23 cellular contexts compared by ENCODE assay signal in genomic region chr1:246311461-246311860, GRCh38.
DNase-seq lines count a peak whose midpoint lies in the region; ATAC-seq, FAIRE-seq and TF ChIP-seq lines count a peak whose summit lies in the region.
"Had no signal": no experiment of that assay in that cellular context is flagged by ENCODE, and none has a peak within 500 bp of the region (broad histone marks: within the 10 kb centered on the region; RNA-seq: fewer than 3 reads in every experiment).

No MANE protein-coding gene starts in this region.

- no peak overlapping the region for H2BK15ac ChIP-seq in mesendoderm (replicated peaks; ENCODE audit: low read depth)

- H3K27ac Mint-ChIP-seq in WTC11 = peak overlapping the region; percentile 30; the same call in 1 of the 2 replicates
- H3K27ac Mint-ChIP-seq: CD14-positive monocyte; CD4-positive, alpha-beta memory T cell; CD4-positive, CD25-positive, alpha-beta regulatory T cell; CD8-positive, alpha-beta memory T cell had no signal

- H3K9me3 ChIP-seq in K562 (replicated peaks; ENCODE audit: control insufficient read depth, insufficient read depth, low read depth, low read length) = no peaks in the 10 kb centered on the region
- H3K9me3 ChIP-seq: BE2C, BLaER1 had no signal

- H3K4me3 ChIP-seq in K562 = no peak overlapping the region
- H3K4me3 ChIP-seq in mesendoderm (ENCODE audit: low read length) = no peak overlapping the region
- H3K4me3 ChIP-seq: BLaER1 had no signal

- TF ChIP-seq RAD21 in K562 (CRISPR knock-in tag; conservative IDR thresholded peaks at IDR 0.05 in 1 of 2, IDR thresholded peaks at IDR 0.05 in 1 of 2) = no peak

- no peaks in the 10 kb centered on the region for H4K20me1 ChIP-seq in K562 (replicated peaks; ENCODE audit: control insufficient read depth, insufficient read depth, low read length)
- H4K20me1 ChIP-seq: BLaER1 had no signal

- no peak overlapping the region for H3K56ac ChIP-seq in mesendoderm (ENCODE audit: low read length)

- no peaks in the 10 kb centered on the region for H3K79me1 ChIP-seq in mesendoderm (ENCODE audit: low read length)

- no TSS peak for BruUV-seq in K562 (replicated peaks; lab: Mats Ljungman, UMichigan)

- H4K8ac ChIP-seq in mesendoderm (ENCODE audit: low read depth, low read length) = no peak overlapping the region

- CTCF ChIA-PET in WTC11 (lab: Charles Lee) (no interaction called here), K562 (lab: Yijun Ruan, JAX; ENCODE audit: low intra/inter-chr PET ratio) (no interaction called here)

- H3K18ac ChIP-seq in mesendoderm (ENCODE audit: low read length) = no peak overlapping the region

- TF ChIP-seq CTCF in WTC11 (IDR thresholded peaks at IDR 0.05) = no peak
- TF ChIP-seq CTCF in K562 (IDR thresholded peaks at IDR 0.05 in 2 of 3, conservative IDR thresholded peaks at IDR 0.05 in 1 of 3; ENCODE audit: insufficient read depth in 2 of 3, low read depth in 1 of 3, low read length in 3 of 3) = no peak

- no peaks in the 10 kb centered on the region for H3K79me2 ChIP-seq in K562 (ENCODE audit: control insufficient read depth, insufficient read depth, low read length)
- H3K79me2 ChIP-seq in mesendoderm (ENCODE audit: control insufficient read depth, insufficient read depth, low read length) = no peaks in the 10 kb centered on the region

- peaks cover 3 to 21% of the 10 kb centered on the region in 2 experiments for H3K4me1 ChIP-seq in K562 (replicated peaks in 1 of 2; ENCODE audit: control insufficient read depth in 2 of 2, insufficient read depth in 2 of 2, low read length in 2 of 2)
- H3K4me1 ChIP-seq in mesendoderm (ENCODE audit: control insufficient read depth, low read depth, low read length) = no peaks in the 10 kb centered on the region
- H3K4me1 ChIP-seq: BLaER1 had no signal

- no peak overlapping the region for H3K27ac ChIP-seq in K562 (ENCODE audit: extremely low read depth, low read depth, low read length)
- no peak overlapping the region for H3K27ac ChIP-seq in mesendoderm (ENCODE audit: low read depth, low read length)
- H3K27ac ChIP-seq: BLaER1 had no signal

- WGBS in K562 (ENCODE audit: insufficient coverage, low coverage, missing lambda C conversion rate) = 91% methylated on average over 12 of the region's 13 CpGs
- no CpG with 5 or more reads among the region's 13 CpGs for WGBS in mesendoderm (ENCODE audit: extremely low coverage, insufficient coverage, low lambda C conversion rate)

- H3K9me3 Mint-ChIP-seq in WTC11 = no peaks in the 10 kb centered on the region
- H3K9me3 Mint-ChIP-seq: CD4-positive, alpha-beta memory T cell; CD8-positive, alpha-beta memory T cell had no signal

- no peak overlapping the region for H2AFZ ChIP-seq in K562 (ENCODE audit: low read depth, low read length)

- no peak overlapping the region for H3K23ac ChIP-seq in mesendoderm (ENCODE audit: low read length)

- H2BK5ac ChIP-seq in mesendoderm (ENCODE audit: low read length) = no peak overlapping the region

- DNase-seq in WTC11 (ENCODE audit: low spot score) (no peak), K562 (ENCODE audit: extremely low read depth in 1 of 4, low spot score in 3 of 4) (no peak), mesendoderm (no peak), HT-29 (ENCODE audit: low spot score) (no peak), NCI-H1436 treated with DMSO at 0.1 percent for 48 hours (lab: John Stamatoyannopoulos, UW) (no peak), NCI-H748 treated with DMSO at 0.1 percent for 48 hours (lab: John Stamatoyannopoulos, UW) (no peak)
- DNase-seq: 8988T; ACHN; BE2C; C1 segment of cervical spinal cord; CD4-positive, alpha-beta memory T cell; CD4-positive, CD25-positive, alpha-beta regulatory T cell; CD8-positive, alpha-beta memory T cell; COR-L47; DMS79 treated with DMSO at 0.1 percent for 48 hours; GF-D8 had no signal

- intact Hi-C loops in K562 (cut with micrococcal nuclease) = no loop called here

- H3K9ac ChIP-seq in K562 (ENCODE audit: insufficient read depth in 1 of 2, low read depth in 2 of 2, low read length in 2 of 2) (no peak overlapping the region), mesendoderm (ENCODE audit: low read length) (no peak overlapping the region)
- H3K9ac ChIP-seq: BLaER1 had no signal

- no peak for TF ChIP-seq POLR2A in K562 (conservative IDR thresholded peaks at IDR 0.05)

- no peak for TF ChIP-seq EP300 in K562 (IDR thresholded peaks at IDR 0.05; ENCODE audit: low read length)

- no peaks in the 10 kb centered on the region for H3K36me3 ChIP-seq in K562 (ENCODE audit: control insufficient read depth, insufficient read depth, low read length)
- H3K36me3 ChIP-seq in mesendoderm (ENCODE audit: control insufficient read depth, insufficient read depth, low read length) = no peaks in the 10 kb centered on the region
- H3K36me3 ChIP-seq: BE2C had no signal

- H2AK5ac ChIP-seq in mesendoderm (ENCODE audit: low read length) = no peak overlapping the region

- H3K4me2 ChIP-seq in K562 (ENCODE audit: insufficient read depth, low read length) (no peak overlapping the region), mesendoderm (ENCODE audit: low read length) (no peak overlapping the region)
- H3K4me2 ChIP-seq: BLaER1 had no signal

- FAIRE-seq in K562 (lab: Jason Lieb, UNC) = no peak
- FAIRE-seq: A204.1, G401.6, GM12892, GM18507 had no signal

- no peaks in the 10 kb centered on the region for H3K36me3 Mint-ChIP-seq in WTC11
- H3K36me3 Mint-ChIP-seq: CD14-positive monocyte had no signal

- no peak overlapping the region for H2BK120ac ChIP-seq in mesendoderm (ENCODE audit: low read depth, low read length)

- ATAC-seq in WTC11 (no peak), K562 (no peak), GM19397 (IDR thresholded peaks at IDR 0.05; ENCODE audit: unreplicated experiment) (no peak)

- no peaks in the 10 kb centered on the region for H3K9me1 ChIP-seq in K562 (ENCODE audit: control insufficient read depth, insufficient read depth, low read length)

- in situ Hi-C loops in K562 (cut with MboI) = no loop called here

- H3K27me3 Mint-ChIP-seq in WTC11 (ENCODE audit: low read depth) = no peaks in the 10 kb centered on the region
- H3K27me3 Mint-ChIP-seq: CD4-positive, alpha-beta memory T cell; CD4-positive, CD25-positive, alpha-beta regulatory T cell; CD8-positive, alpha-beta memory T cell had no signal

- H4K5ac ChIP-seq in mesendoderm (ENCODE audit: low read length) = peak overlapping the region; percentile 29

- H3K27me3 ChIP-seq in K562 (ENCODE audit: control insufficient read depth in 2 of 2, insufficient read depth in 2 of 2, low read length in 2 of 2) (no peaks in the 10 kb centered on the region), mesendoderm (ENCODE audit: insufficient read depth, low read length, poor library complexity) (no peaks in the 10 kb centered on the region)
- H3K27me3 ChIP-seq: BE2C, BLaER1 had no signal

- POLR2A ChIA-PET in WTC11 (lab: Charles Lee) (interaction anchor here (0.7 kb wide), 1 partner anchor 338 kb away, joined by 3 read pairs; no protein-coding TSS in a partner anchor), K562 (lab: Yijun Ruan, JAX) (interaction anchor here (1.3 to 2.5 kb wide), 2 partner anchors 10 to 13 kb away, joined by 3 to 6 read pairs; no protein-coding TSS in a partner anchor)

- no peaks in the 10 kb centered on the region for H3K4me1 Mint-ChIP-seq in WTC11

- H3K4ac ChIP-seq in mesendoderm (ENCODE audit: low read depth, low read length) = no peak overlapping the region

- H3K4me3 Mint-ChIP-seq in WTC11 = no peak overlapping the region
- H3K4me3 Mint-ChIP-seq: CD14-positive monocyte; CD4-positive, alpha-beta memory T cell; CD4-positive, CD25-positive, alpha-beta regulatory T cell; CD8-positive, alpha-beta memory T cell had no signal

TF ChIP-seq in WTC11, 78 proteins besides CTCF, POLR2A, EP300 and RAD21 (continues in another document):
- TF ChIP-seq CDX4 (CRISPR knock-in tag; IDR thresholded peaks at IDR 0.05; ENCODE audit: borderline replicate concordance) = no peak
- TF ChIP-seq E2F5 (CRISPR knock-in tag; IDR thresholded peaks at IDR 0.05) = no peak
- no peak for TF ChIP-seq GABPB1 (CRISPR knock-in tag; IDR thresholded peaks at IDR 0.05)
- no peak for TF ChIP-seq ZNF423 (CRISPR knock-in tag; IDR thresholded peaks at IDR 0.05)

TF ChIP-seq in K562, 482 proteins besides CTCF, POLR2A, EP300 and RAD21:
- TF ChIP-seq EWSR1 (IDR thresholded peaks at IDR 0.05; ENCODE audit: borderline replicate concordance, low read depth, partially characterized antibody) (no peak), ZFP91 (CRISPR knock-in tag; IDR thresholded peaks at IDR 0.05) (0 out of 2 replicates have a peak, but pooled peaks have one; percentile 21)
